ENCODE assay signal across 9 cellular contexts in genomic region chr1:27001570-27002360, GRCh38. TPM values are rescaled to one million over a fixed set of nuclear protein-coding genes. Genes with fewer than 3 reads are reported as not detected.
DNase-seq lines count a peak whose midpoint lies in the region; ATAC-seq, FAIRE-seq and TF ChIP-seq lines count a peak whose summit lies in the region.
"Had no signal": no experiment of that assay in that cellular context is flagged by ENCODE, and none has a peak within 500 bp of the region (broad histone marks: within the 10 kb centered on the region; RNA-seq: fewer than 3 reads in every experiment).

No MANE protein-coding gene starts in this region.

- no peaks in the 10 kb centered on the region for H3K36me3 ChIP-seq in pancreas

- in situ Hi-C loops in Caki2 (cut with HindIII; ENCODE audit: low pct_unique_long_range_greater_than_20kb, low sequenced_read_pairs): no loop called here

- TF ChIP-seq POLR2A in erythroblast (IDR thresholded peaks at IDR 0.05; ENCODE audit: low read length): no peak

- H3K9me3 ChIP-seq in pancreas: no peaks in the 10 kb centered on the region

- peak; percentile 19 for ATAC-seq in foreskin keratinocyte
- ATAC-seq in pancreas: peak in 2 of 4 donors; percentile 18 to 36
- no peak for ATAC-seq in HG03378 (IDR thresholded peaks at IDR 0.05; ENCODE audit: unreplicated experiment)
- no peak for ATAC-seq in HG03460 (IDR thresholded peaks at IDR 0.05; ENCODE audit: unreplicated experiment)

- no peaks in the 10 kb centered on the region for H3K27me3 ChIP-seq in foreskin keratinocyte
- H3K27me3 ChIP-seq in pancreas: no peaks in the 10 kb centered on the region

- no peak for FAIRE-seq in pancreas (lab: Jason Lieb, UNC)

- TF ChIP-seq CTCF in foreskin keratinocyte (conservative IDR thresholded peaks at IDR 0.05): no peak
- TF ChIP-seq CTCF in pancreas (IDR thresholded peaks at IDR 0.05): no peak

- no peak overlapping the region for H3K4me3 ChIP-seq in pancreas

- intact Hi-C loops in pancreas (cut with DNase I): no loop called here

- H3K4me1 ChIP-seq in foreskin keratinocyte: peaks cover 50% of the 10 kb centered on the region
- H3K4me1 ChIP-seq in pancreas: peaks cover 0 to 14% (median 0%) of the 10 kb centered on the region in 3 donors

- peak overlapping the region; percentile 85 for H3K27ac ChIP-seq in foreskin keratinocyte
- peak overlapping the region in 3 of 4 donors; percentile 16 to 36 (median 23) for H3K27ac ChIP-seq in pancreas

- WGBS in pancreas, 2 donors: 60 to 65% methylated on average over 13 of the region's 13 CpGs

- DNase-seq in Caki2 (ENCODE audit: low read depth): peak; percentile 97
- peak; percentile 87 for DNase-seq in RPMI7951 (ENCODE audit: low read depth)
- DNase-seq in foreskin keratinocyte: peak; percentile 75 to 90
- peak in 2 of 6 donors; percentile 17 to 50 for DNase-seq in pancreas
- no peak for DNase-seq in erythroblast (lab: John Stamatoyannopoulos, UW)
- no peak for DNase-seq in stimulated activated CD4-positive, alpha-beta T cell treated with anti-CD3 and anti-CD28 coated beads, Interleukin-4, amount 100 ng/mL, for 4 hours
- DNase-seq: NCI-H1092 treated with DMSO at 0.1 percent for 48 hours had no signal

RNA-seq across cellular contexts. Expression of gene TRNP1, which starts 8.3 kb away (rescaled TPM):
- total RNA-seq in Caki2 (2014; rRNA removed; shearing (Covaris generic); ENCODE audit: low replicate concordance): 177 and 245 TPM in 2 replicates
- 4.2 and 4.6 TPM in 2 replicates for total RNA-seq in RPMI7951 (2014; rRNA removed; shearing (Covaris generic))
- total RNA-seq in foreskin keratinocyte (72.3 and 79.0 TPM in 2 replicates), pancreas (10 to 100 TPM; 10.4 to 36.8 (median 18.4) TPM)
- polyA plus RNA-seq in foreskin keratinocyte (88.9 and 102 TPM in 2 replicates), pancreas (10 to 100 TPM; 42.1 to 48.2 TPM)

RNA-seq across cellular contexts. Expression of gene TENT5B, which starts 10.9 kb away (rescaled TPM):
- 5.2 and 7.7 TPM in 2 replicates for total RNA-seq in Caki2 (2014; rRNA removed; shearing (Covaris generic); ENCODE audit: low replicate concordance)
- total RNA-seq in RPMI7951 (2014; rRNA removed; shearing (Covaris generic)): 2.4 and 2.8 TPM in 2 replicates
- total RNA-seq in foreskin keratinocyte (55.8 and 59.5 TPM in 2 replicates), pancreas (1 to 10 TPM in 1 of 6 donors, under 1 TPM in 5; 0.08 to 2.0 (median 0.61) TPM)
- polyA plus RNA-seq in foreskin keratinocyte (46.7 and 50.3 TPM in 2 replicates), pancreas (1 to 10 TPM; 1.3 to 3.3 TPM)

RNA-seq across cellular contexts. Expression of gene KDF1, which starts 41.5 kb away (rescaled TPM):
- 0.61 and 0.96 TPM in 2 replicates for total RNA-seq in Caki2 (2014; rRNA removed; shearing (Covaris generic); ENCODE audit: low replicate concordance)
- total RNA-seq in RPMI7951 (2014; rRNA removed; shearing (Covaris generic)): not detected in 2 replicates
- 27.8 and 32.8 TPM in 2 replicates for total RNA-seq in foreskin keratinocyte
- 29.9 and 33.8 TPM in 2 replicates for polyA plus RNA-seq in foreskin keratinocyte
- 10 to 100 TPM in 2 of 6 donors, 1 to 10 TPM in 4; 7.2 to 11.7 (median 8.9) TPM for total RNA-seq in pancreas
- polyA plus RNA-seq in pancreas: 10 to 100 TPM in 1 of 2 donors, 1 to 10 TPM in 1; 8.8 to 13.7 TPM

Comparison
In these comparisons a context has a peak if more than half of its experiments do, and no peak if none do; other contexts are left out.
1. DNase-seq: peak in Caki2 (single experiment), RPMI7951 (single experiment) and foreskin keratinocyte (2 of 2); none in erythroblast (0 of 2) and stimulated activated CD4-positive, alpha-beta T cell treated with anti-CD3 and anti-CD28 coated beads, Interleukin-4, amount 100 ng/mL, for 4 hours (0 of 2).